Comparison of ENCODE assay signal across 20 cellular contexts in the genomic region with DNA sequence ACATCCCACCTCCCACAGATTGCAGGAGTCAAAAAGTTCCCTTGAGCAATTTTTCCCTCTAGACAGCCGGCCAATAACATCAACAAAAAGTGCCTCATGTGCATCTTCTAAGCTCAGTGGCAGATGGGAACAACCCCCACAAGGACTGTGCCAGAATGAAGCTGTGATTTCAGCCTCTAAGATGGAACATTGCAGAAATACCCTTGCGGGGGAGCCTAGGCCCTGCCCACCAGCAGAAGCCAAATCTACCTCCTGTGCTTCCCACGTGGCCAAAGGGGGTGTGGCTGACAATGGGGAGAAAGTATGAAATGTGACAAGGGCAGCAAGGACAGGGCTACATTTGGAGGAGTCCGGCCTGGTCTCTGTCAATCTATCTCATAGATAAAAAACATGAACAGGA.
"Had no signal": no experiment of that assay in that cellular context is flagged by ENCODE, and none has a peak within 500 bp of the region (broad histone marks: within the 10 kb centered on the region; RNA-seq: fewer than 3 reads in every experiment).

No MANE protein-coding gene starts in this region.

- DNase-seq: activated CD4-positive, alpha-beta T cell treated with anti-CD3 and anti-CD28 coated beads for 4 hours; activated CD4-positive, alpha-beta T cell treated with anti-CD3 and anti-CD28 coated beads, Interleukin-2, amount 50 U/mL, for 48 hours; activated CD8-positive, alpha-beta memory T cell treated with anti-CD3 and anti-CD28 coated beads, Interleukin-2, amount 50 U/mL, for 48 hours; activated gamma-delta T cell treated with Interleukin-2 at 50 U/mL for 16 hours; activated naive CD8-positive, alpha-beta T cell treated with anti-CD3 and anti-CD28 coated beads, Interleukin-2, amount 50 U/mL, for 24 hours; activated T-cell treated with anti-CD3 and anti-CD28 coated beads, Interleukin-2, amount 50 U/mL, for 24 hours; dermis blood vessel endothelial cell; effector CD8-positive, alpha-beta T cell; left lung; lower lobe of right lung; mesenchymal stem cell; natural killer cell; right lobe of liver; stimulated activated CD4-positive, alpha-beta T cell treated with anti-CD3 and anti-CD28 coated beads, Interleukin-2, amount 100 ng/mL, for 48 hours; stimulated activated naive CD8-positive, alpha-beta T cell treated with anti-CD3 and anti-CD28 coated beads, Interleukin-15, Interleukin-2, amounts not matched to agents 100 U/mL and 50 U/mL, for 24 hours; T-helper 9 cell; uterus had no signal

- H3K27ac ChIP-seq: epithelial cell of prostate, left lung, lower lobe of right lung, neural progenitor cell, right lobe of liver, uterus, VCaP had no signal

- H2AFZ ChIP-seq: neural progenitor cell had no signal

- H3K36me3 ChIP-seq: left lung, lower lobe of right lung, neural progenitor cell, right lobe of liver, uterus had no signal

- H3K4me1 ChIP-seq: left lung, lower lobe of right lung, right lobe of liver, uterus had no signal

- H3K4me3 ChIP-seq: left lung, lower lobe of right lung, neural progenitor cell, right lobe of liver, uterus had no signal

- H3K27me3 ChIP-seq: left lung, neural progenitor cell, right lobe of liver, uterus had no signal

- H3K9ac ChIP-seq: neural progenitor cell had no signal

- H3K9me3 ChIP-seq: left lung, lower lobe of right lung, right lobe of liver, uterus had no signal

- ATAC-seq: activated naive CD8-positive, alpha-beta T cell treated with anti-CD3 and anti-CD28 coated beads, Interleukin-2, amount 50 U/mL, for 24 hours; left lung; lower lobe of right lung; natural killer cell; right lobe of liver; stimulated activated naive CD8-positive, alpha-beta T cell treated with anti-CD3 and anti-CD28 coated beads, Interleukin-15, Interleukin-2, amounts not matched to agents 100 U/mL and 50 U/mL, for 24 hours had no signal
